Comparison of ENCODE assay signal across 8 cellular contexts in the genomic region with DNA sequence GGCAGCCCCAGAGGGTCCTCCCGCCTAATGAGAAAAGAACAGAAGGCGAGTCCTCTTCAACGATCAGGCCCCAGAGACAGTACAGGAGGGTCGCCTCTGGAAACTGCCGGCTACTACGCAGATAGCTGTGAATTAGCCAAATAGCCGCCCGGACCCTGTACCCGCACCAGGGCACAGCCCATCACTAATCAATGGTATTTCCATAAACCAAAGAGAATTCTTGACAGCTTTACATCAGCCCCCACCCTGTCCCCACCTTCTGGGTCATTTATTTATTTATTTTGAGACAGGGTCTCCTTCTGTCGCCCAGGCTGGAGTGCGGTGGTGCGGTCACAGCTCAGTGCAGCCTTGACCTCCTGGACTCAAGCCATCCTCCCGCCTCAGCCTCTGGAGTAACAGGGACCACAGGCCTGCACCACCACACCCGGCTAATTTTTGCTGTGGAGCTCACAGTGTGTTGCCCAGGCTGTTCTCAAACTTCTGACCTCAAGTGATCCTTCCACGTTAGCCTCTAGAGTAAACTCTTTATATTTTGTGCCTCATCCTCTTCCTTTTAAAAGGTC. TPM values are rescaled to one million over a fixed set of nuclear protein-coding genes. Genes with fewer than 3 reads are reported as not detected.
A peak's percentile ranks its signal among the peaks of the same experiment; 100 is the strongest.
DNase-seq lines count a peak whose midpoint lies in the region; ATAC-seq, FAIRE-seq and TF ChIP-seq lines count a peak whose summit lies in the region.

No MANE protein-coding gene starts in this region.

- peaks cover 3% of the 10 kb centered on the region; the same call in 1 of the 2 replicates for H3F3A ChIP-seq in SU-DHL-6 (ENCODE audit: insufficient read depth)

- H3K27me3 ChIP-seq in SU-DHL-6 (ENCODE audit: low read length) = no peaks in the 10 kb centered on the region

- H3K4me3 ChIP-seq in SU-DHL-6 (ENCODE audit: insufficient read depth, low read length, poor library complexity, severe bottlenecking) (peak overlapping the region; percentile 89), foreskin fibroblast (ENCODE audit: low read depth in 1 of 2, low read length in 2 of 2) (peak overlapping the region; percentile 67 to 78), skeletal muscle cell (ENCODE audit: low read depth, low read length) (peak overlapping the region; percentile 73)

- no peaks in the 10 kb centered on the region for H3K9me3 ChIP-seq in SU-DHL-6 (ENCODE audit: insufficient read depth, low read length)

- no peaks in the 10 kb centered on the region for H4K20me1 ChIP-seq in SU-DHL-6 (ENCODE audit: low read depth, low read length)

- TF ChIP-seq CTCF in SU-DHL-6 (IDR thresholded peaks at IDR 0.05; ENCODE audit: insufficient read depth, low read length, poor library complexity, severe bottlenecking) (no peak), foreskin fibroblast (IDR thresholded peaks at IDR 0.05; ENCODE audit: low read depth, low read length) (no peak)

- peak overlapping the region; percentile 58; the same call in 1 of the 2 replicates for H3K27ac ChIP-seq in SU-DHL-6 (ENCODE audit: low read depth, low read length)

- H3K9me2 ChIP-seq in SU-DHL-6 (replicated peaks; ENCODE audit: insufficient read depth, low read length) = no peaks in the 10 kb centered on the region

- H3K4me2 ChIP-seq in SU-DHL-6 (ENCODE audit: low read depth, low read length, poor library complexity, severe bottlenecking) = peak overlapping the region; percentile 88

- peak overlapping the region; percentile 94 for H2AFZ ChIP-seq in SU-DHL-6 (ENCODE audit: low read depth, low read length, severe bottlenecking)

- peaks cover 13% of the 10 kb centered on the region; the same call in 1 of the 2 replicates for H3K79me2 ChIP-seq in SU-DHL-6 (ENCODE audit: insufficient read depth, low read length)

- peak overlapping the region; percentile 98 for H3K9ac ChIP-seq in SU-DHL-6 (ENCODE audit: low read length)

- peak; percentile 19 for ATAC-seq in GM21528 (IDR thresholded peaks at IDR 0.05; ENCODE audit: low FRiP score, unreplicated experiment)

- DNase-seq in foreskin fibroblast (no peak), skeletal muscle cell (ENCODE audit: low read depth) (no peak), HTR-8/SVneo (ENCODE audit: insufficient read length, low spot score) (no peak), activated gamma-delta T cell (lab: John Stamatoyannopoulos, UW) (no peak), SK-N-DZ (ENCODE audit: low spot score) (no peak), SHP77 (lab: John Stamatoyannopoulos, UW) (no peak)

- no peaks in the 10 kb centered on the region for H3K36me3 ChIP-seq in SU-DHL-6 (ENCODE audit: low read length)

- FAIRE-seq in HTR-8/SVneo (lab: Jason Lieb, UNC) = no peak

RNA-seq across cellular contexts. Expression of a gene that starts 0.8 kb away (rescaled TPM):
- polyA plus RNA-seq in SK-N-DZ (2014; cell fraction: cytosol; rRNA removed) = 47.2 and 67.5 TPM in 2 replicates
- polyA plus RNA-seq in SK-N-DZ (2014; cell fraction: nucleus; rRNA removed) = 328 and 374 TPM in 2 replicates

RNA-seq across cellular contexts. Expression of a gene that starts 13.1 kb away (rescaled TPM):
- not detected in 2 replicates for polyA plus RNA-seq in SK-N-DZ (2014; cell fraction: cytosol; rRNA removed)
- not detected in 2 replicates for polyA plus RNA-seq in SK-N-DZ (2014; cell fraction: nucleus; rRNA removed)

RNA-seq across cellular contexts. Expression of a gene that starts 17.5 kb away (rescaled TPM):
- polyA plus RNA-seq in SK-N-DZ (2014; cell fraction: cytosol; rRNA removed) = 35.5 and 36.4 TPM in 2 replicates
- 165 and 184 TPM in 2 replicates for polyA plus RNA-seq in SK-N-DZ (2014; cell fraction: nucleus; rRNA removed)

RNA-seq across cellular contexts. Expression of a gene that starts 31.3 kb away (rescaled TPM):
- polyA plus RNA-seq in SK-N-DZ (2014; cell fraction: cytosol; rRNA removed) = 0.27 and 0.35 TPM in 2 replicates
- polyA plus RNA-seq in SK-N-DZ (2014; cell fraction: nucleus; rRNA removed) = 2.1 and 5.8 TPM in 2 replicates

RNA-seq across cellular contexts. Expression of a gene that starts 44.8 kb away (rescaled TPM):
- 2.0 and 5.6 TPM in 2 replicates for polyA plus RNA-seq in SK-N-DZ (2014; cell fraction: cytosol; rRNA removed)
- 1.2 and 3.3 TPM in 2 replicates for polyA plus RNA-seq in SK-N-DZ (2014; cell fraction: nucleus; rRNA removed)
